1 cellular context compared by ENCODE assay signal in the genomic region with DNA sequence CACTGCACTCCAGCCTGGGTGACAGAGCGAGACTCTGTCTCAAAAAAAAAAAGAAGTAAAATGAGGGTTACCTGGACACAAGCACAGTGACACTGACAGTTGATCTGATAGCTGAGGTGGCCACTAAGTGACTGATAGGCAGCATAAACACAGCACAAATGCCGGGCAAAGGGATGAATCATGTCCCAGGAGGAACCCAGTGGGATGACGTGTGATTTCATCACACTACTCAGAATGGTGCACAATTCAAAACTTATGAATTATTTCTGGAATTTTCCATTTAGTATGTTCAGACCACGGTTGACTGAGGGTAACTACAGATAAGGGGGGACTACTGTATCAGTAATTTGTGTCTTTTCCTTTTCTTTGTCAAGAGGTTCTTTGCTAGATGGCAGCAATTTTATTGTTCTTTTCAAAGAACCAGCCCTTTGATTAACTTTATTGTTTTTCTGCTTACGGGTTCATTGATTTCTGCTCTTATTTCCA.
TF ChIP-seq lines count a peak whose summit lies in the region.

No MANE protein-coding gene starts in this region.

TF ChIP-seq in K562, 482 proteins besides CTCF, POLR2A, EP300 and RAD21 (continued from another document and continues in another):
- TF ChIP-seq HEY1 (CRISPR knock-in tag; IDR thresholded peaks at IDR 0.05; ENCODE audit: borderline replicate concordance) = no peak
- TF ChIP-seq GATA2 (CRISPR knock-in tag; IDR thresholded peaks at IDR 0.05) = no peak
- TF ChIP-seq MEF2A (IDR thresholded peaks at IDR 0.05; ENCODE audit: control insufficient read depth, low read depth, low read length) = no peak
- peak; percentile 53; the same call in 1 of the 2 replicates for TF ChIP-seq ZNF384 (IDR thresholded peaks at IDR 0.05; ENCODE audit: low read depth, low read length)
- TF ChIP-seq, protein P1, sequence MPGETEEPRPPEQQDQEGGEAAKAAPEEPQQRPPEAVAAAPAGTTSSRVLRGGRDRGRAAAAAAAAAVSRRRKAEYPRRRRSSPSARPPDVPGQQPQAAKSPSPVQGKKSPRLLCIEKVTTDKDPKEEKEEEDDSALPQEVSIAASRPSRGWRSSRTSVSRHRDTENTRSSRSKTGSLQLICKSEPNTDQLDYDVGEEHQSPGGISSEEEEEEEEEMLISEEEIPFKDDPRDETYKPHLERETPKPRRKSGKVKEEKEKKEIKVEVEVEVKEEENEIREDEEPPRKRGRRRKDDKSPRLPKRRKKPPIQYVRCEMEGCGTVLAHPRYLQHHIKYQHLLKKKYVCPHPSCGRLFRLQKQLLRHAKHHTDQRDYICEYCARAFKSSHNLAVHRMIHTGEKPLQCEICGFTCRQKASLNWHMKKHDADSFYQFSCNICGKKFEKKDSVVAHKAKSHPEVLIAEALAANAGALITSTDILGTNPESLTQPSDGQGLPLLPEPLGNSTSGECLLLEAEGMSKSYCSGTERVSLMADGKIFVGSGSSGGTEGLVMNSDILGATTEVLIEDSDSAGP (CRISPR knock-in tag; IDR thresholded peaks at IDR 0.05) = no peak
- TF ChIP-seq, protein P2, sequence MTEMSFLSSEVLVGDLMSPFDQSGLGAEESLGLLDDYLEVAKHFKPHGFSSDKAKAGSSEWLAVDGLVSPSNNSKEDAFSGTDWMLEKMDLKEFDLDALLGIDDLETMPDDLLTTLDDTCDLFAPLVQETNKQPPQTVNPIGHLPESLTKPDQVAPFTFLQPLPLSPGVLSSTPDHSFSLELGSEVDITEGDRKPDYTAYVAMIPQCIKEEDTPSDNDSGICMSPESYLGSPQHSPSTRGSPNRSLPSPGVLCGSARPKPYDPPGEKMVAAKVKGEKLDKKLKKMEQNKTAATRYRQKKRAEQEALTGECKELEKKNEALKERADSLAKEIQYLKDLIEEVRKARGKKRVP (CRISPR knock-in tag; IDR thresholded peaks at IDR 0.05) = peak; percentile 84
- no peak for TF ChIP-seq BHLHE40 (IDR thresholded peaks at IDR 0.05; ENCODE audit: low read length)
- peak; percentile 90 for TF ChIP-seq CXXC5 (CRISPR knock-in tag; IDR thresholded peaks at IDR 0.05)
- peak; percentile 47 for TF ChIP-seq L3MBTL2 (IDR thresholded peaks at IDR 0.05)
- peak; percentile 80 for TF ChIP-seq DPF2 (IDR thresholded peaks at IDR 0.05)
- TF ChIP-seq NR2C2 (CRISPR knock-in tag; IDR thresholded peaks at IDR 0.05) = no peak
- TF ChIP-seq NR2C2 (tag; IDR thresholded peaks at IDR 0.05) = peak; percentile 49
- peak; percentile 38 for TF ChIP-seq NFE2 (IDR thresholded peaks at IDR 0.05; ENCODE audit: low read depth)
- TF ChIP-seq ZNF766 (CRISPR knock-in tag; conservative IDR thresholded peaks at IDR 0.05) = peak; percentile 58; the same call in 1 of the 2 replicates
- TF ChIP-seq PRMT5 (CRISPR knock-in tag; IDR thresholded peaks at IDR 0.05) = no peak
- peak; percentile 69; the same call in 1 of the 2 replicates for TF ChIP-seq DDX20 (tag; IDR thresholded peaks at IDR 0.05; ENCODE audit: low read depth)
- TF ChIP-seq, protein P3, sequence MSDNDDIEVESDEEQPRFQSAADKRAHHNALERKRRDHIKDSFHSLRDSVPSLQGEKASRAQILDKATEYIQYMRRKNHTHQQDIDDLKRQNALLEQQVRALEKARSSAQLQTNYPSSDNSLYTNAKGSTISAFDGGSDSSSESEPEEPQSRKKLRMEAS (CRISPR knock-in tag; IDR thresholded peaks at IDR 0.05) = no peak
- no peak for TF ChIP-seq HDAC6 (IDR thresholded peaks at IDR 0.05; ENCODE audit: low read depth, low read length)
- TF ChIP-seq NR2F6 (CRISPR knock-in tag; IDR thresholded peaks at IDR 0.05) = no peak
- no peak; the same call in 1 of the 2 replicates for TF ChIP-seq ADNP (tag; IDR thresholded peaks at IDR 0.05)
- peak; percentile 84 for TF ChIP-seq ZEB2 (IDR thresholded peaks at IDR 0.05)
- 0 out of 2 replicates have a peak, but pooled peaks have one; percentile 17 for TF ChIP-seq MAFG (tag; conservative IDR thresholded peaks at IDR 0.05)
- peak in 1 of 2 experiments; percentile 41; a peak in 1 of 4 replicates for TF ChIP-seq TBL1XR1 (IDR thresholded peaks at IDR 0.05; ENCODE audit: low read length in 2 of 2)
- no peak for TF ChIP-seq ZC3H8 (IDR thresholded peaks at IDR 0.05)
- TF ChIP-seq, protein P4, sequence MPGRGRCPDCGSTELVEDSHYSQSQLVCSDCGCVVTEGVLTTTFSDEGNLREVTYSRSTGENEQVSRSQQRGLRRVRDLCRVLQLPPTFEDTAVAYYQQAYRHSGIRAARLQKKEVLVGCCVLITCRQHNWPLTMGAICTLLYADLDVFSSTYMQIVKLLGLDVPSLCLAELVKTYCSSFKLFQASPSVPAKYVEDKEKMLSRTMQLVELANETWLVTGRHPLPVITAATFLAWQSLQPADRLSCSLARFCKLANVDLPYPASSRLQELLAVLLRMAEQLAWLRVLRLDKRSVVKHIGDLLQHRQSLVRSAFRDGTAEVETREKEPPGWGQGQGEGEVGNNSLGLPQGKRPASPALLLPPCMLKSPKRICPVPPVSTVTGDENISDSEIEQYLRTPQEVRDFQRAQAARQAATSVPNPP (IDR thresholded peaks at IDR 0.05; ENCODE audit: borderline replicate concordance, insufficient read depth, insufficient read length) = no peak
- peak; percentile 51; the same call in 1 of the 2 replicates for TF ChIP-seq MTA3 (IDR thresholded peaks at IDR 0.05; ENCODE audit: borderline replicate concordance)
- TF ChIP-seq MCM3 (IDR thresholded peaks at IDR 0.05) = no peak
- peak; percentile 2 for TF ChIP-seq FOS (IDR thresholded peaks at IDR 0.05; ENCODE audit: extremely low read depth, insufficient read length)
- TF ChIP-seq SOX6 (IDR thresholded peaks at IDR 0.05) = peak; percentile 88
- TF ChIP-seq CEBPG (CRISPR knock-in tag; IDR thresholded peaks at IDR 0.05) = peak; percentile 88
- TF ChIP-seq CEBPG (tag; conservative IDR thresholded peaks at IDR 0.05 in 1 of 2, IDR thresholded peaks at IDR 0.05 in 1 of 2) = peak; percentile 90 to 96
- TF ChIP-seq, protein P5, sequence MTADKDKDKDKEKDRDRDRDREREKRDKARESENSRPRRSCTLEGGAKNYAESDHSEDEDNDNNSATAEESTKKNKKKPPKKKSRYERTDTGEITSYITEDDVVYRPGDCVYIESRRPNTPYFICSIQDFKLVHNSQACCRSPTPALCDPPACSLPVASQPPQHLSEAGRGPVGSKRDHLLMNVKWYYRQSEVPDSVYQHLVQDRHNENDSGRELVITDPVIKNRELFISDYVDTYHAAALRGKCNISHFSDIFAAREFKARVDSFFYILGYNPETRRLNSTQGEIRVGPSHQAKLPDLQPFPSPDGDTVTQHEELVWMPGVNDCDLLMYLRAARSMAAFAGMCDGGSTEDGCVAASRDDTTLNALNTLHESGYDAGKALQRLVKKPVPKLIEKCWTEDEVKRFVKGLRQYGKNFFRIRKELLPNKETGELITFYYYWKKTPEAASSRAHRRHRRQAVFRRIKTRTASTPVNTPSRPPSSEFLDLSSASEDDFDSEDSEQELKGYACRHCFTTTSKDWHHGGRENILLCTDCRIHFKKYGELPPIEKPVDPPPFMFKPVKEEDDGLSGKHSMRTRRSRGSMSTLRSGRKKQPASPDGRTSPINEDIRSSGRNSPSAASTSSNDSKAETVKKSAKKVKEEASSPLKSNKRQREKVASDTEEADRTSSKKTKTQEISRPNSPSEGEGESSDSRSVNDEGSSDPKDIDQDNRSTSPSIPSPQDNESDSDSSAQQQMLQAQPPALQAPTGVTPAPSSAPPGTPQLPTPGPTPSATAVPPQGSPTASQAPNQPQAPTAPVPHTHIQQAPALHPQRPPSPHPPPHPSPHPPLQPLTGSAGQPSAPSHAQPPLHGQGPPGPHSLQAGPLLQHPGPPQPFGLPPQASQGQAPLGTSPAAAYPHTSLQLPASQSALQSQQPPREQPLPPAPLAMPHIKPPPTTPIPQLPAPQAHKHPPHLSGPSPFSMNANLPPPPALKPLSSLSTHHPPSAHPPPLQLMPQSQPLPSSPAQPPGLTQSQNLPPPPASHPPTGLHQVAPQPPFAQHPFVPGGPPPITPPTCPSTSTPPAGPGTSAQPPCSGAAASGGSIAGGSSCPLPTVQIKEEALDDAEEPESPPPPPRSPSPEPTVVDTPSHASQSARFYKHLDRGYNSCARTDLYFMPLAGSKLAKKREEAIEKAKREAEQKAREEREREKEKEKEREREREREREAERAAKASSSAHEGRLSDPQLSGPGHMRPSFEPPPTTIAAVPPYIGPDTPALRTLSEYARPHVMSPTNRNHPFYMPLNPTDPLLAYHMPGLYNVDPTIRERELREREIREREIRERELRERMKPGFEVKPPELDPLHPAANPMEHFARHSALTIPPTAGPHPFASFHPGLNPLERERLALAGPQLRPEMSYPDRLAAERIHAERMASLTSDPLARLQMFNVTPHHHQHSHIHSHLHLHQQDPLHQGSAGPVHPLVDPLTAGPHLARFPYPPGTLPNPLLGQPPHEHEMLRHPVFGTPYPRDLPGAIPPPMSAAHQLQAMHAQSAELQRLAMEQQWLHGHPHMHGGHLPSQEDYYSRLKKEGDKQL (CRISPR knock-in tag; IDR thresholded peaks at IDR 0.05; ENCODE audit: borderline replicate concordance) = no peak
- TF ChIP-seq, protein P6, sequence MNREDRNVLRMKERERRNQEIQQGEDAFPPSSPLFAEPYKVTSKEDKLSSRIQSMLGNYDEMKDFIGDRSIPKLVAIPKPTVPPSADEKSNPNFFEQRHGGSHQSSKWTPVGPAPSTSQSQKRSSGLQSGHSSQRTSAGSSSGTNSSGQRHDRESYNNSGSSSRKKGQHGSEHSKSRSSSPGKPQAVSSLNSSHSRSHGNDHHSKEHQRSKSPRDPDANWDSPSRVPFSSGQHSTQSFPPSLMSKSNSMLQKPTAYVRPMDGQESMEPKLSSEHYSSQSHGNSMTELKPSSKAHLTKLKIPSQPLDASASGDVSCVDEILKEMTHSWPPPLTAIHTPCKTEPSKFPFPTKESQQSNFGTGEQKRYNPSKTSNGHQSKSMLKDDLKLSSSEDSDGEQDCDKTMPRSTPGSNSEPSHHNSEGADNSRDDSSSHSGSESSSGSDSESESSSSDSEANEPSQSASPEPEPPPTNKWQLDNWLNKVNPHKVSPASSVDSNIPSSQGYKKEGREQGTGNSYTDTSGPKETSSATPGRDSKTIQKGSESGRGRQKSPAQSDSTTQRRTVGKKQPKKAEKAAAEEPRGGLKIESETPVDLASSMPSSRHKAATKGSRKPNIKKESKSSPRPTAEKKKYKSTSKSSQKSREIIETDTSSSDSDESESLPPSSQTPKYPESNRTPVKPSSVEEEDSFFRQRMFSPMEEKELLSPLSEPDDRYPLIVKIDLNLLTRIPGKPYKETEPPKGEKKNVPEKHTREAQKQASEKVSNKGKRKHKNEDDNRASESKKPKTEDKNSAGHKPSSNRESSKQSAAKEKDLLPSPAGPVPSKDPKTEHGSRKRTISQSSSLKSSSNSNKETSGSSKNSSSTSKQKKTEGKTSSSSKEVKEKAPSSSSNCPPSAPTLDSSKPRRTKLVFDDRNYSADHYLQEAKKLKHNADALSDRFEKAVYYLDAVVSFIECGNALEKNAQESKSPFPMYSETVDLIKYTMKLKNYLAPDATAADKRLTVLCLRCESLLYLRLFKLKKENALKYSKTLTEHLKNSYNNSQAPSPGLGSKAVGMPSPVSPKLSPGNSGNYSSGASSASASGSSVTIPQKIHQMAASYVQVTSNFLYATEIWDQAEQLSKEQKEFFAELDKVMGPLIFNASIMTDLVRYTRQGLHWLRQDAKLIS (CRISPR knock-in tag; IDR thresholded peaks at IDR 0.05) = no peak
- TF ChIP-seq LEF1 (IDR thresholded peaks at IDR 0.05) = peak; percentile 42; the same call in 1 of the 2 replicates
- no peak for TF ChIP-seq SMAD3 (CRISPR knock-in tag; conservative IDR thresholded peaks at IDR 0.05)
- TF ChIP-seq, protein P7, sequence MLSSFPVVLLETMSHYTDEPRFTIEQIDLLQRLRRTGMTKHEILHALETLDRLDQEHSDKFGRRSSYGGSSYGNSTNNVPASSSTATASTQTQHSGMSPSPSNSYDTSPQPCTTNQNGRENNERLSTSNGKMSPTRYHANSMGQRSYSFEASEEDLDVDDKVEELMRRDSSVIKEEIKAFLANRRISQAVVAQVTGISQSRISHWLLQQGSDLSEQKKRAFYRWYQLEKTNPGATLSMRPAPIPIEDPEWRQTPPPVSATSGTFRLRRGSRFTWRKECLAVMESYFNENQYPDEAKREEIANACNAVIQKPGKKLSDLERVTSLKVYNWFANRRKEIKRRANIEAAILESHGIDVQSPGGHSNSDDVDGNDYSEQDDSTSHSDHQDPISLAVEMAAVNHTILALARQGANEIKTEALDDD (IDR thresholded peaks at IDR 0.05) = peak; percentile 41; the same call in 1 of the 2 replicates
- no peak for TF ChIP-seq SRSF9 (IDR thresholded peaks at IDR 0.05; ENCODE audit: borderline replicate concordance, low read depth, low read length)
- TF ChIP-seq RBFOX2 (IDR thresholded peaks at IDR 0.05; ENCODE audit: low read depth, low read length) = peak; percentile 42; the same call in 1 of the 2 replicates
- TF ChIP-seq ZNF75A (CRISPR knock-in tag; IDR thresholded peaks at IDR 0.05) = no peak
- no peak for TF ChIP-seq CBX8 (IDR thresholded peaks at IDR 0.05; ENCODE audit: borderline replicate concordance, extremely low read depth, low read depth, low read length, poor library complexity, severe bottlenecking)
- TF ChIP-seq, protein P8, sequence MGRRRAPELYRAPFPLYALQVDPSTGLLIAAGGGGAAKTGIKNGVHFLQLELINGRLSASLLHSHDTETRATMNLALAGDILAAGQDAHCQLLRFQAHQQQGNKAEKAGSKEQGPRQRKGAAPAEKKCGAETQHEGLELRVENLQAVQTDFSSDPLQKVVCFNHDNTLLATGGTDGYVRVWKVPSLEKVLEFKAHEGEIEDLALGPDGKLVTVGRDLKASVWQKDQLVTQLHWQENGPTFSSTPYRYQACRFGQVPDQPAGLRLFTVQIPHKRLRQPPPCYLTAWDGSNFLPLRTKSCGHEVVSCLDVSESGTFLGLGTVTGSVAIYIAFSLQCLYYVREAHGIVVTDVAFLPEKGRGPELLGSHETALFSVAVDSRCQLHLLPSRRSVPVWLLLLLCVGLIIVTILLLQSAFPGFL (CRISPR knock-in tag; IDR thresholded peaks at IDR 0.05) = no peak
